Comparison of ENCODE assay signal across 9 cellular contexts in the genomic region with DNA sequence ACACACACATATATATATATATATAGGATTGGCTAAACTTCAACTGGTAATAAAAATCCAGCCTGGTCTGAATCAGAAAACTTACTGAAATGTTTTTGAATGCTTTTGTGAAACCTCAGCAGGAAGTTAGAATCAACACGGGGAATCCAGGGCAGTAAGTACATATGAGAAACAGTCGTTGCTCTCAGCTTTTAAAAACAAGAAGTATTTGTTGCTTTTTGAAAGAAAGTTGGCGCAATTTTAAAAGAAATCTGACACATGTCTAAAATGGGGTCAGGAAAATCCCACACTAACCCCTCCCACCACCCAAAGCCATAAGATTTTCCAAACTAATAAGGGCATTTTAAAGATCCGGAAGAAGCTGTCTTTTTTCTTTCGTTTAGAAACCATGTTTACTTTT. TPM values are rescaled to one million over a fixed set of nuclear protein-coding genes. Genes with fewer than 3 reads are reported as not detected.
DNase-seq lines count a peak whose midpoint lies in the region; ATAC-seq, FAIRE-seq and TF ChIP-seq lines count a peak whose summit lies in the region.
"Had no signal": no experiment of that assay in that cellular context is flagged by ENCODE, and none has a peak within 500 bp of the region (broad histone marks: within the 10 kb centered on the region; RNA-seq: fewer than 3 reads in every experiment).

No MANE protein-coding gene starts in this region.

- H3K36me3 Mint-ChIP-seq in IgD-negative memory B cell = peaks cover 2% of the 10 kb centered on the region
- H3K36me3 Mint-ChIP-seq in chondrocyte (ENCODE audit: low read depth) = no peaks in the 10 kb centered on the region

- H3K27me3 Mint-ChIP-seq in IgD-negative memory B cell (no peaks in the 10 kb centered on the region), chondrocyte (ENCODE audit: low read depth) (no peaks in the 10 kb centered on the region)

- no peak for FAIRE-seq in urothelium cell line (lab: Jason Lieb, UNC)

- H3K9me3 Mint-ChIP-seq in IgD-negative memory B cell (peaks cover 0 to 4% (median 2%) of the 10 kb centered on the region in 3 donors), chondrocyte (ENCODE audit: low read depth) (no peaks in the 10 kb centered on the region)

- peak overlapping the region; percentile 25 to 91 (median 80) for H3K4me3 Mint-ChIP-seq in IgD-negative memory B cell
- peak overlapping the region; percentile 42 for H3K4me3 Mint-ChIP-seq in chondrocyte (ENCODE audit: unreplicated experiment)

- DNase-seq in GM12865 (ENCODE audit: low read depth) = peak; percentile 49
- DNase-seq in chondrocyte (ENCODE audit: low spot score) = no peak
- DNase-seq in sciatic nerve (ENCODE audit: low spot score) = no peak
- no peak for DNase-seq in urothelium cell line (ENCODE audit: low spot score)
- no peak for DNase-seq in activated CD4-positive, alpha-beta T cell treated with anti-CD3 and anti-CD28 coated beads for 1 hour
- DNase-seq: NCI-H524 had no signal

- no peak overlapping the region for H3K4me3 ChIP-seq in GM12865 (ENCODE audit: low read depth, low read length)

- no peak for TF ChIP-seq CTCF in GM12865 (IDR thresholded peaks at IDR 0.05; ENCODE audit: insufficient read depth, low read depth, low read length, missing control alignments)
- TF ChIP-seq CTCF in chondrocyte (IDR thresholded peaks at IDR 0.05) = no peak

- H3K27ac Mint-ChIP-seq in IgD-negative memory B cell (peak overlapping the region in 2 of 3 donors; percentile 81 to 96), chondrocyte (ENCODE audit: unreplicated experiment) (peak overlapping the region; percentile 89)

- H3K4me1 Mint-ChIP-seq in IgD-negative memory B cell (peaks cover 4 to 16% (median 12%) of the 10 kb centered on the region in 3 donors), chondrocyte (ENCODE audit: low read depth) (peaks cover 10% of the 10 kb centered on the region)

- intact Hi-C loops in sciatic nerve (cut with DNase I) = no loop called here

- ATAC-seq in sciatic nerve (peak; percentile 41), GM18505 (IDR thresholded peaks at IDR 0.05; ENCODE audit: unreplicated experiment) (no peak), GM18519 (IDR thresholded peaks at IDR 0.05; ENCODE audit: low FRiP score, unreplicated experiment) (no peak)

- TF ChIP-seq POLR2A in GM18505 (IDR thresholded peaks at IDR 0.05; ENCODE audit: borderline replicate concordance, extremely low read depth, insufficient read depth, insufficient read length) = no peak

RNA-seq across cellular contexts. Expression of gene CCDC170, which starts 11.5 kb away (rescaled TPM):
- polyA plus RNA-seq in IgD-negative memory B cell = not detected
- 0.20 to 0.67 TPM (median 0.60 TPM) in 3 replicates for total RNA-seq in chondrocyte
- total RNA-seq in sciatic nerve = 4.5 TPM

RNA-seq across cellular contexts. Expression of gene RMND1, which starts 30.4 kb away (rescaled TPM):
- 13.7 TPM for polyA plus RNA-seq in IgD-negative memory B cell
- total RNA-seq in chondrocyte (19.3 to 42.8 TPM (median 42.5 TPM) in 3 replicates), sciatic nerve (18.5 TPM)
